In genomic region chr2:113181491-113182051, GRCh38 we compare ENCODE assay signal across 1 cellular context.
TF ChIP-seq lines count a peak whose summit lies in the region.

No MANE protein-coding gene starts in this region.

TF ChIP-seq in K562, 482 proteins besides CTCF, POLR2A, EP300 and RAD21:
- TF ChIP-seq THRAP3 (IDR thresholded peaks at IDR 0.05; ENCODE audit: borderline replicate concordance) (no peak), MXD1 (CRISPR knock-in tag; IDR thresholded peaks at IDR 0.05; ENCODE audit: borderline replicate concordance, poor library complexity, severe bottlenecking) (no peak), DEAF1 (CRISPR knock-in tag; IDR thresholded peaks at IDR 0.05) (no peak), ZNF3 (CRISPR knock-in tag; IDR thresholded peaks at IDR 0.05) (no peak), FOXA1 (IDR thresholded peaks at IDR 0.05; ENCODE audit: borderline replicate concordance) (no peak), NRF1 (conservative IDR thresholded peaks at IDR 0.05 in 1 of 2, IDR thresholded peaks at IDR 0.05 in 1 of 2) (no peak), CBFA2T3 (IDR thresholded peaks at IDR 0.05) (peak; percentile 51), CBFA2T2 (conservative IDR thresholded peaks at IDR 0.05) (peak; percentile 24; the same call in 1 of the 2 replicates), PHB2 (IDR thresholded peaks at IDR 0.05; ENCODE audit: low read depth) (no peak), MXI1 (IDR thresholded peaks at IDR 0.05; ENCODE audit: low read depth, low read length) (no peak), CBFB (CRISPR knock-in tag; IDR thresholded peaks at IDR 0.05) (no peak), ZEB2 (IDR thresholded peaks at IDR 0.05) (no peak), SMAD3 (CRISPR knock-in tag; conservative IDR thresholded peaks at IDR 0.05) (no peak), EWSR1 (IDR thresholded peaks at IDR 0.05; ENCODE audit: borderline replicate concordance, low read depth, partially characterized antibody) (no peak), ZNF449 (CRISPR knock-in tag; IDR thresholded peaks at IDR 0.05) (no peak), AFF4 (CRISPR knock-in tag; IDR thresholded peaks at IDR 0.05) (no peak), YY1 (IDR thresholded peaks at IDR 0.05; ENCODE audit: borderline replicate concordance in 1 of 3, control insufficient read depth in 1 of 3, extremely low read depth in 1 of 3, insufficient read depth in 3 of 3, insufficient read length in 1 of 3, insufficient replicate concordance in 2 of 3, low read depth in 1 of 3, low read length in 2 of 3) (peak in 1 of 3 experiments; percentile 21), BRD9 (IDR thresholded peaks at IDR 0.05; ENCODE audit: low read depth, partially characterized antibody) (no peak), RBFOX2 (IDR thresholded peaks at IDR 0.05; ENCODE audit: low read depth, low read length) (0 out of 2 replicates have a peak, but pooled peaks have one; percentile 19), ARNT (IDR thresholded peaks at IDR 0.05) (no peak)
